1 cellular context compared by ENCODE assay signal in the genomic region with DNA sequence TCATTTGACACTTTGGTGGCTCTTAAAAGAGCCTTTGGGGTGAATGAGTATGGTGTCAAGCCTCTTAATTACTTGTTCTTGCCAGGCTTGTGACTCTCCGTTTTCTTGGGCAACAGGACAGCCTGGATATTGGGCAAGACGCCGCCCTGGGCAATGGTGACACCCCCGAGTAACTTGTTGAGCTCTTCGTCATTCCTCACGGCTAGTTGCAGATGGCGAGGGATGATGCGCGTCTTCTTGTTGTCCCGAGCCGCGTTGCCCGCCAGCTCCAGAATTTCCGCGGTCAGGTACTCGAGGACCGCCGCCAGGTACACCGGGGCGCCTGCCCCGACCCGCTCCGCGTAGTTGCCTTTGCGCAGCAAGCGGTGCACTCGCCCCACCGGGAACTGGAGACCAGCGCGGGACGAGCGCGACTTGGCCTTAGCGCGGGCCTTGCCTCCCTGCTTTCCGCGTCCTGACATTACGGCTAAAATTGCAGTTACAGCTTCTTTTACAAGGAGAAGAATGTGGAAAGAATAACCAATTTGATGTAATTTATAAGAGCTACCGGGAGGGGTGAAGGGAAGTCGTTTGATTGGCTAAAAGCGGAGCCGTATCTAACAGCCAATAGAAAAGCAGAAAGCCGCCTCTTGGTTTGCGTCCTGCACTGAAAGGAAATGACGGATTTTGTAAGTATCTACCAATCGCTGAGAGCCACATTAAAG.
TF ChIP-seq lines count a peak whose summit lies in the region.

No MANE protein-coding gene starts in this region.

TF ChIP-seq in IMR-90, 13 proteins besides CTCF, POLR2A, EP300 and RAD21 (continued from another document):
- no peak for TF ChIP-seq FOS (IDR thresholded peaks at IDR 0.05; ENCODE audit: low read depth, low read length)
- no peak for TF ChIP-seq NFE2L2 (IDR thresholded peaks at IDR 0.05; ENCODE audit: low read depth, low read length)
- TF ChIP-seq, protein P1, sequence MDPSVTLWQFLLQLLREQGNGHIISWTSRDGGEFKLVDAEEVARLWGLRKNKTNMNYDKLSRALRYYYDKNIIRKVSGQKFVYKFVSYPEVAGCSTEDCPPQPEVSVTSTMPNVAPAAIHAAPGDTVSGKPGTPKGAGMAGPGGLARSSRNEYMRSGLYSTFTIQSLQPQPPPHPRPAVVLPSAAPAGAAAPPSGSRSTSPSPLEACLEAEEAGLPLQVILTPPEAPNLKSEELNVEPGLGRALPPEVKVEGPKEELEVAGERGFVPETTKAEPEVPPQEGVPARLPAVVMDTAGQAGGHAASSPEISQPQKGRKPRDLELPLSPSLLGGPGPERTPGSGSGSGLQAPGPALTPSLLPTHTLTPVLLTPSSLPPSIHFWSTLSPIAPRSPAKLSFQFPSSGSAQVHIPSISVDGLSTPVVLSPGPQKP (IDR thresholded peaks at IDR 0.05; ENCODE audit: borderline replicate concordance, low read depth, low read length) = no peak
- no peak for TF ChIP-seq RCOR1 (IDR thresholded peaks at IDR 0.05; ENCODE audit: insufficient replicate concordance, low read length)
